12 cellular contexts compared by ENCODE assay signal in genomic region chr4:142823796-142824195, GRCh38. TPM values are rescaled to one million over a fixed set of nuclear protein-coding genes. Genes with fewer than 3 reads are reported as not detected.
A peak's percentile ranks its signal among the peaks of the same experiment; 100 is the strongest.
DNase-seq lines count a peak whose midpoint lies in the region; ATAC-seq and TF ChIP-seq lines count a peak whose summit lies in the region.
"Had no signal": no experiment of that assay in that cellular context is flagged by ENCODE, and none has a peak within 500 bp of the region (broad histone marks: within the 10 kb centered on the region; RNA-seq: fewer than 3 reads in every experiment).

No MANE protein-coding gene starts in this region.

- peaks cover 10% of the 10 kb centered on the region for H3K9me3 Mint-ChIP-seq in activated CD4-positive, alpha-beta T cell treated with anti-CD3 and anti-CD28 coated beads for 36 hours (ENCODE audit: low read depth)
- H3K9me3 Mint-ChIP-seq in activated naive CD4-positive, alpha-beta T cell treated with anti-CD3 and anti-CD28 coated beads, Interleukin-2, amount 50 U/mL, for 24 hours, result peaks cover 4% of the 10 kb centered on the region
- peaks cover 1% of the 10 kb centered on the region for H3K9me3 Mint-ChIP-seq in activated naive CD4-positive, alpha-beta T cell treated with anti-CD3 and anti-CD28 coated beads, Interleukin-2, amount 10 ng/mL, durations not matched to agents 7 days and 5 days
- H3K9me3 Mint-ChIP-seq in HFFc6 (no peaks in the 10 kb centered on the region), T-cell (peaks cover 0 to 2% (median 0%) of the 10 kb centered on the region in 3 donors)
- H3K9me3 Mint-ChIP-seq in stimulated activated effector memory CD8-positive, alpha-beta T cell treated with anti-CD3 and anti-CD28 coated beads, Interleukin-12 subunit alpha, Interleukin-12 subunit beta, amount 100 ng/mL, for 72 hours, result no peaks in the 10 kb centered on the region
- no peaks in the 10 kb centered on the region for H3K9me3 Mint-ChIP-seq in activated CD4-positive, alpha-beta memory T cell treated with anti-CD3 and anti-CD28 coated beads, Interleukin-2, amount 10 ng/mL, durations not matched to agents 7 days and 5 days

- peak; percentile 75 for ATAC-seq in activated CD4-positive, alpha-beta T cell treated with anti-CD3 and anti-CD28 coated beads for 36 hours
- peak; percentile 18 for ATAC-seq in stimulated activated effector memory CD8-positive, alpha-beta T cell treated with anti-CD3 and anti-CD28 coated beads, Interleukin-12 subunit alpha, Interleukin-12 subunit beta, amount 100 ng/mL, for 72 hours
- ATAC-seq in T-cell (replicated peaks in 1 of 4), result no peak

- no peak overlapping the region for H3K4me3 Mint-ChIP-seq in activated CD4-positive, alpha-beta T cell treated with anti-CD3 and anti-CD28 coated beads for 36 hours
- H3K4me3 Mint-ChIP-seq in activated naive CD4-positive, alpha-beta T cell treated with anti-CD3 and anti-CD28 coated beads, Interleukin-2, amount 50 U/mL, for 24 hours, result no peak overlapping the region
- no peak overlapping the region for H3K4me3 Mint-ChIP-seq in activated naive CD4-positive, alpha-beta T cell treated with anti-CD3 and anti-CD28 coated beads, Interleukin-2, amount 10 ng/mL, durations not matched to agents 7 days and 5 days
- H3K4me3 Mint-ChIP-seq in HFFc6 (no peak overlapping the region), T-cell (no peak overlapping the region)
- no peak overlapping the region for H3K4me3 Mint-ChIP-seq in stimulated activated effector memory CD8-positive, alpha-beta T cell treated with anti-CD3 and anti-CD28 coated beads, Interleukin-12 subunit alpha, Interleukin-12 subunit beta, amount 100 ng/mL, for 72 hours
- H3K4me3 Mint-ChIP-seq in activated CD4-positive, alpha-beta memory T cell treated with anti-CD3 and anti-CD28 coated beads, Interleukin-2, amount 10 ng/mL, durations not matched to agents 7 days and 5 days, result no peak overlapping the region
- H3K4me3 Mint-ChIP-seq: CD4-positive, CD25-positive, alpha-beta regulatory T cell had no signal

- H3K4me1 Mint-ChIP-seq in activated CD4-positive, alpha-beta T cell treated with anti-CD3 and anti-CD28 coated beads for 36 hours, result peaks cover 22% of the 10 kb centered on the region
- H3K4me1 Mint-ChIP-seq in activated naive CD4-positive, alpha-beta T cell treated with anti-CD3 and anti-CD28 coated beads, Interleukin-2, amount 50 U/mL, for 24 hours, result peaks cover 22% of the 10 kb centered on the region
- no peaks in the 10 kb centered on the region for H3K4me1 Mint-ChIP-seq in activated naive CD4-positive, alpha-beta T cell treated with anti-CD3 and anti-CD28 coated beads, Interleukin-2, amount 10 ng/mL, durations not matched to agents 7 days and 5 days
- H3K4me1 Mint-ChIP-seq in HFFc6 (ENCODE audit: low read depth), result peaks cover 45% of the 10 kb centered on the region
- no peaks in the 10 kb centered on the region for H3K4me1 Mint-ChIP-seq in stimulated activated effector memory CD8-positive, alpha-beta T cell treated with anti-CD3 and anti-CD28 coated beads, Interleukin-12 subunit alpha, Interleukin-12 subunit beta, amount 100 ng/mL, for 72 hours
- peaks cover 2% of the 10 kb centered on the region for H3K4me1 Mint-ChIP-seq in activated CD4-positive, alpha-beta memory T cell treated with anti-CD3 and anti-CD28 coated beads, Interleukin-2, amount 10 ng/mL, durations not matched to agents 7 days and 5 days
- peaks cover 0 to under 1% (median 0%) of the 10 kb centered on the region in 3 donors for H3K4me1 Mint-ChIP-seq in T-cell

- no peaks in the 10 kb centered on the region for H3K27me3 Mint-ChIP-seq in activated CD4-positive, alpha-beta T cell treated with anti-CD3 and anti-CD28 coated beads for 36 hours
- H3K27me3 Mint-ChIP-seq in activated naive CD4-positive, alpha-beta T cell treated with anti-CD3 and anti-CD28 coated beads, Interleukin-2, amount 50 U/mL, for 24 hours, result no peaks in the 10 kb centered on the region
- H3K27me3 Mint-ChIP-seq in activated naive CD4-positive, alpha-beta T cell treated with anti-CD3 and anti-CD28 coated beads, Interleukin-2, amount 10 ng/mL, durations not matched to agents 7 days and 5 days, result no peaks in the 10 kb centered on the region
- H3K27me3 Mint-ChIP-seq in HFFc6 (ENCODE audit: insufficient read depth) (no peaks in the 10 kb centered on the region), T-cell (peaks cover 0 to 2% of the 10 kb centered on the region in 2 donors)
- H3K27me3 Mint-ChIP-seq in activated CD4-positive, alpha-beta memory T cell treated with anti-CD3 and anti-CD28 coated beads, Interleukin-2, amount 10 ng/mL, durations not matched to agents 7 days and 5 days, result peaks cover 6% of the 10 kb centered on the region

- peak; percentile 15 for DNase-seq in activated CD4-positive, alpha-beta T cell treated with anti-CD3 and anti-CD28 coated beads for 36 hours
- no peak for DNase-seq in activated CD4-positive, alpha-beta T cell treated with anti-CD3 and anti-CD28 coated beads for 1 hour
- DNase-seq in activated naive CD4-positive, alpha-beta T cell treated with anti-CD3 and anti-CD28 coated beads, Interleukin-2, amount 10 ng/mL, durations not matched to agents 7 days and 5 days, result no peak
- DNase-seq in HFFc6, result no peak
- DNase-seq in stimulated activated effector memory CD8-positive, alpha-beta T cell treated with anti-CD3 and anti-CD28 coated beads, Interleukin-12 subunit alpha, Interleukin-12 subunit beta, amount 100 ng/mL, for 72 hours (ENCODE audit: low spot score in 2 of 2), result no peak
- DNase-seq in activated CD4-positive, alpha-beta memory T cell treated with anti-CD3 and anti-CD28 coated beads, Interleukin-2, amount 10 ng/mL, durations not matched to agents 7 days and 5 days, result no peak
- no peak for DNase-seq in T-cell
- DNase-seq: ACHN; CD4-positive, CD25-positive, alpha-beta regulatory T cell; DMS53; GF-D8 had no signal

- peak overlapping the region; percentile 63 for H3K27ac Mint-ChIP-seq in activated CD4-positive, alpha-beta T cell treated with anti-CD3 and anti-CD28 coated beads for 36 hours
- peak overlapping the region; percentile 73 for H3K27ac Mint-ChIP-seq in activated naive CD4-positive, alpha-beta T cell treated with anti-CD3 and anti-CD28 coated beads, Interleukin-2, amount 50 U/mL, for 24 hours
- no peak overlapping the region for H3K27ac Mint-ChIP-seq in activated naive CD4-positive, alpha-beta T cell treated with anti-CD3 and anti-CD28 coated beads, Interleukin-2, amount 10 ng/mL, durations not matched to agents 7 days and 5 days
- H3K27ac Mint-ChIP-seq in HFFc6, result peak overlapping the region; percentile 34
- no peak overlapping the region for H3K27ac Mint-ChIP-seq in stimulated activated effector memory CD8-positive, alpha-beta T cell treated with anti-CD3 and anti-CD28 coated beads, Interleukin-12 subunit alpha, Interleukin-12 subunit beta, amount 100 ng/mL, for 72 hours
- H3K27ac Mint-ChIP-seq in activated CD4-positive, alpha-beta memory T cell treated with anti-CD3 and anti-CD28 coated beads, Interleukin-2, amount 10 ng/mL, durations not matched to agents 7 days and 5 days, result no peak overlapping the region
- H3K27ac Mint-ChIP-seq in T-cell, result no peak overlapping the region
- H3K27ac Mint-ChIP-seq: CD4-positive, CD25-positive, alpha-beta regulatory T cell had no signal

- intact Hi-C loops in activated CD4-positive, alpha-beta T cell treated with anti-CD3 and anti-CD28 coated beads for 36 hours (cut with DNase I, micrococcal nuclease), result loop anchor here (1.0 to 5.0 kb wide), 4 partner anchors 7 to 446 kb away; no protein-coding TSS in a partner anchor

- TF ChIP-seq CTCF in HFFc6 (IDR thresholded peaks at IDR 0.05), result no peak

- POLR2A ChIA-PET in activated CD4-positive, alpha-beta T cell treated with anti-CD3 and anti-CD28 coated beads for 36 hours (lab: Charles Lee), result interaction anchor here (0.8 to 1.5 kb wide), 3 partner anchors 104 to 537 kb away, joined by 4 to 5 read pairs (median 4); no protein-coding TSS in a partner anchor
- POLR2A ChIA-PET in activated CD4-positive, alpha-beta memory T cell treated with anti-CD3 and anti-CD28 coated beads, Interleukin-2, amount 10 ng/mL, durations not matched to agents 7 days and 5 days (lab: Charles Lee), result no interaction called here
- POLR2A ChIA-PET in T-cell (lab: Charles Lee), result no interaction called here

- H3K36me3 Mint-ChIP-seq in activated CD4-positive, alpha-beta T cell treated with anti-CD3 and anti-CD28 coated beads for 36 hours (ENCODE audit: low read depth), result peaks cover 23% of the 10 kb centered on the region
- H3K36me3 Mint-ChIP-seq in activated naive CD4-positive, alpha-beta T cell treated with anti-CD3 and anti-CD28 coated beads, Interleukin-2, amount 50 U/mL, for 24 hours, result peaks cover 7% of the 10 kb centered on the region
- peaks cover 2% of the 10 kb centered on the region for H3K36me3 Mint-ChIP-seq in activated naive CD4-positive, alpha-beta T cell treated with anti-CD3 and anti-CD28 coated beads, Interleukin-2, amount 10 ng/mL, durations not matched to agents 7 days and 5 days
- peaks cover 32% of the 10 kb centered on the region for H3K36me3 Mint-ChIP-seq in HFFc6 (ENCODE audit: low read depth)
- H3K36me3 Mint-ChIP-seq in stimulated activated effector memory CD8-positive, alpha-beta T cell treated with anti-CD3 and anti-CD28 coated beads, Interleukin-12 subunit alpha, Interleukin-12 subunit beta, amount 100 ng/mL, for 72 hours, result no peaks in the 10 kb centered on the region
- no peaks in the 10 kb centered on the region for H3K36me3 Mint-ChIP-seq in activated CD4-positive, alpha-beta memory T cell treated with anti-CD3 and anti-CD28 coated beads, Interleukin-2, amount 10 ng/mL, durations not matched to agents 7 days and 5 days (ENCODE audit: low read depth)
- peaks cover under 1% of the 10 kb centered on the region for H3K36me3 Mint-ChIP-seq in T-cell

- CTCF ChIA-PET in activated CD4-positive, alpha-beta T cell treated with anti-CD3 and anti-CD28 coated beads for 36 hours (lab: Charles Lee), result interaction anchor here (0.6 to 1.5 kb wide), 7 partner anchors 8 to 201 kb away, joined by 3 to 4 read pairs (median 3); no protein-coding TSS in a partner anchor
- CTCF ChIA-PET in activated naive CD4-positive, alpha-beta T cell treated with anti-CD3 and anti-CD28 coated beads, Interleukin-2, amount 10 ng/mL, durations not matched to agents 7 days and 5 days (lab: Charles Lee), result interaction anchor here (0.6 kb wide), 1 partner anchor 24 kb away, joined by 3 read pairs; no protein-coding TSS in a partner anchor
- CTCF ChIA-PET in activated CD4-positive, alpha-beta memory T cell treated with anti-CD3 and anti-CD28 coated beads, Interleukin-2, amount 10 ng/mL, durations not matched to agents 7 days and 5 days (lab: Charles Lee), result no interaction called here
- CTCF ChIA-PET in T-cell (lab: Charles Lee), result interaction anchor here in 1 of 2 donors (0.6 kb wide), 1 partner anchor 1520 kb away, joined by 3 read pairs; no protein-coding TSS in a partner anchor

RNA-seq across cellular contexts. Expression of gene INPP4B, which starts 22.3 kb away (rescaled TPM):
- 10 to 100 TPM; 66.6 to 70.7 TPM for total RNA-seq in activated CD4-positive, alpha-beta T cell treated with anti-CD3 and anti-CD28 coated beads for 36 hours
- total RNA-seq in HFFc6 (2021; fragmentation: NEBNext Ultra II Directional; extraction: Animal tissue kit (Norgen Biotek cat#: 25700)), result 10 to 100 TPM; 36.1 to 48.9 (median 40.1) TPM
- total RNA-seq in activated CD4-positive, alpha-beta memory T cell treated with anti-CD3 and anti-CD28 coated beads, Interleukin-2, amount 10 ng/mL, durations not matched to agents 7 days and 5 days, result 10 to 100 TPM; 44.6 to 46.9 TPM
- 10 to 100 TPM; 47.4 to 99.7 (median 71.3) TPM for total RNA-seq in T-cell

Comparison
In these comparisons a context has a peak if more than half of its experiments do, and no peak if none do; other contexts are left out.
1. H3K27ac Mint-ChIP-seq: peak in activated CD4-positive, alpha-beta T cell treated with anti-CD3 and anti-CD28 coated beads for 36 hours (single experiment), activated naive CD4-positive, alpha-beta T cell treated with anti-CD3 and anti-CD28 coated beads, Interleukin-2, amount 50 U/mL, for 24 hours (single experiment) and HFFc6 (single experiment); none in activated naive CD4-positive, alpha-beta T cell treated with anti-CD3 and anti-CD28 coated beads, Interleukin-2, amount 10 ng/mL, durations not matched to agents 7 days and 5 days (single experiment), stimulated activated effector memory CD8-positive, alpha-beta T cell treated with anti-CD3 and anti-CD28 coated beads, Interleukin-12 subunit alpha, Interleukin-12 subunit beta, amount 100 ng/mL, for 72 hours (single experiment), activated CD4-positive, alpha-beta memory T cell treated with anti-CD3 and anti-CD28 coated beads, Interleukin-2, amount 10 ng/mL, durations not matched to agents 7 days and 5 days (single experiment) and T-cell (0 of 2).
2. ATAC-seq: peak in activated CD4-positive, alpha-beta T cell treated with anti-CD3 and anti-CD28 coated beads for 36 hours (single experiment) and stimulated activated effector memory CD8-positive, alpha-beta T cell treated with anti-CD3 and anti-CD28 coated beads, Interleukin-12 subunit alpha, Interleukin-12 subunit beta, amount 100 ng/mL, for 72 hours (single experiment); none in T-cell (0 of 4).